ENCODE assay signal across 8 cellular contexts in the genomic region with DNA sequence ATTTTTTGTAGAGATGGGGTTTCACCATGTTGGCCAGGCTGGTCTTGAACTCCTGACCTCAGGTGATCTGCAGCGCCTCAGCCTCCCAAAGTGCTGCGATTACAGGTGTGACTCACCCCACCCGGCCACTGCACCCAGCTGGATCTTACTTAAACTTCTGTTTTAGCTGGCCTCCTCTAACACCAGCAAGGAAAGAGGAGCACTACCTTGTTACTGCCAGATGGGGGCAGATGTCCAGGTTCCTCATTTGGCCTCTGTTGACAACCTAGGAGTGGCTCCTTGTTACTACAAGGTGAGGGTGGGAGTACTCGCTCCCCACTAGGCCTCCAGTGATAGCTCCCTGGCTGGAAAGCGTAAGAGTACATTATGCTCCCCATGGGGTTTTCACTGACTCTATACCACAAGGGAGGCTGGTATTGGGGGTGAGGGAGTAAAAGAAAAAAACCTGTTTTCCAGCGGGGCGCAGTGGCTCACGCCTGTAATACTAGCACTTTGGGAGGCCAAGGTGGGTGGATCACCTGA. TPM values are rescaled to one million over a fixed set of nuclear protein-coding genes. Genes with fewer than 3 reads are reported as not detected.
DNase-seq lines count a peak whose midpoint lies in the region; ATAC-seq lines count a peak whose summit lies in the region.

No MANE protein-coding gene starts in this region.

- no peak overlapping the region for H3K4me3 ChIP-seq in Jurkat, Clone E6-1 (ENCODE audit: low read length)

- peak; percentile 82 for ATAC-seq in GM21526 (IDR thresholded peaks at IDR 0.05; ENCODE audit: low FRiP score, unreplicated experiment)

- DNase-seq in ELF-1 (ENCODE audit: low read depth, low spot score) (peak; percentile 90), SK-MEL-5 (ENCODE audit: low read depth, low spot score) (peak; percentile 77), amniotic epithelial cell (ENCODE audit: low read depth) (peak; percentile 69), iPS-NIHi7 (ENCODE audit: extremely low spot score) (peak; percentile 72), NCI-H1048 (lab: John Stamatoyannopoulos, UW) (no peak)
- peak; percentile 72 for DNase-seq in Jurkat, Clone E6-1 (ENCODE audit: low read depth, low spot score)
- DNase-seq in stimulated activated CD8-positive, alpha-beta memory T cell treated with anti-CD3 and anti-CD28 coated beads, Interleukin-4, amount 100 ng/mL, for 24 hours (ENCODE audit: low read depth), result peak; percentile 19

- in situ Hi-C loops in SK-MEL-5 (cut with HindIII; ENCODE audit: low pct_unique_long_range_greater_than_20kb, low sequenced_read_pairs), result no loop called here

RNA-seq across cellular contexts. Expression of a gene that starts 13.1 kb away (rescaled TPM):
- 29.5 TPM for polyA plus RNA-seq in Jurkat, Clone E6-1 (2012; ENCODE audit: insufficient read depth, insufficient read length)
- 39.5 and 46.5 TPM in 2 replicates for total RNA-seq in SK-MEL-5 (2014; rRNA removed; shearing (Covaris generic))
- 80.7 and 83.2 TPM in 2 replicates for polyA plus RNA-seq in SK-MEL-5 (2015; cell fraction: cytosol; rRNA removed)
- polyA plus RNA-seq in SK-MEL-5 (2015; cell fraction: nucleus; rRNA removed), result 26.2 and 31.7 TPM in 2 replicates

RNA-seq across cellular contexts. Expression of a gene that starts 27.2 kb away (rescaled TPM):
- 29.2 TPM for polyA plus RNA-seq in Jurkat, Clone E6-1 (2012; ENCODE audit: insufficient read depth, insufficient read length)
- total RNA-seq in SK-MEL-5 (2014; rRNA removed; shearing (Covaris generic)), result 54.8 and 56.0 TPM in 2 replicates
- polyA plus RNA-seq in SK-MEL-5 (2015; cell fraction: cytosol; rRNA removed), result 28.7 and 29.8 TPM in 2 replicates
- 131 and 207 TPM in 2 replicates for polyA plus RNA-seq in SK-MEL-5 (2015; cell fraction: nucleus; rRNA removed)
